20 cellular contexts compared by ENCODE assay signal in the genomic region with DNA sequence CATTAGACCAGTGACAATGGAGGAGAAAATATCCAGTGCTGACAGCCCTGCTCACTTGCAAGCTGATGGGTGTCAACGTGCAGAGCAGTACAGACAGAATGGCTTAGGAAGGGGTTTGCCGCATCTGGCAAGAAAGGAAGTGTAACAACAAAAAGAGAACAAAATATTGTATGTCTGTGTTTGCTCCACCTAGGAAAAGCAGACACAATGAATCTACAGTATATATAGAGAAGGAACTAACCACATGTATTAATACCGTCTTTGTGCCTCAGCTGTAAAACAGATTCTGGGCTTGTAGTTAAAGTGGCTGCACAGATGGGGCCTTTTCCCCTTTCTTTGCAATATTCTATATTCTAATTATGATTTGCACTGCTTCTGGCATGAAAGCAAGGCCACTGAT.
A peak's percentile ranks its signal among the peaks of the same experiment; 100 is the strongest.
DNase-seq lines count a peak whose midpoint lies in the region; ATAC-seq and TF ChIP-seq lines count a peak whose summit lies in the region.
"Had no signal": no experiment of that assay in that cellular context is flagged by ENCODE, and none has a peak within 500 bp of the region (broad histone marks: within the 10 kb centered on the region; RNA-seq: fewer than 3 reads in every experiment).

No MANE protein-coding gene starts in this region.

- no peak for TF ChIP-seq CTCF in right atrium auricular region (IDR thresholded peaks at IDR 0.05)
- no peak for TF ChIP-seq CTCF in Loucy (conservative IDR thresholded peaks at IDR 0.05; ENCODE audit: low read length)
- TF ChIP-seq CTCF in GM10248 (IDR thresholded peaks at IDR 0.05; ENCODE audit: control extremely low read depth, extremely low read depth, low read depth, missing control alignments), result no peak

- no peaks in the 10 kb centered on the region for H3K79me2 ChIP-seq in Loucy (ENCODE audit: insufficient read depth, low read length)

- no peaks in the 10 kb centered on the region for H3K27me3 Mint-ChIP-seq in effector memory CD8-positive, alpha-beta T cell
- H3K27me3 Mint-ChIP-seq: B cell; CD4-positive, CD25-positive, alpha-beta regulatory T cell had no signal

- H3F3A ChIP-seq in Loucy (ENCODE audit: low read depth), result no peaks in the 10 kb centered on the region

- no peak overlapping the region for H3K27ac Mint-ChIP-seq in effector memory CD8-positive, alpha-beta T cell
- H3K27ac Mint-ChIP-seq: B cell; CD4-positive, CD25-positive, alpha-beta regulatory T cell; CD8-positive, alpha-beta T cell had no signal

- CTCF ChIA-PET in GM10248 (lab: Yijun Ruan, JAX), result interaction anchor here (1.0 kb wide), 1 partner anchor 9 kb away, joined by 3 read pairs; no protein-coding TSS in a partner anchor

- no peak overlapping the region for H3K27ac ChIP-seq in right atrium auricular region
- H3K27ac ChIP-seq: 22Rv1, BLaER1, C4-2B had no signal

- no peaks in the 10 kb centered on the region for H3K9me3 Mint-ChIP-seq in effector memory CD8-positive, alpha-beta T cell
- H3K9me3 Mint-ChIP-seq: CD8-positive, alpha-beta T cell had no signal

- no peak overlapping the region for H3K4me3 Mint-ChIP-seq in effector memory CD8-positive, alpha-beta T cell
- H3K4me3 Mint-ChIP-seq: B cell; CD4-positive, CD25-positive, alpha-beta regulatory T cell; CD8-positive, alpha-beta T cell had no signal

- peak; percentile 16 for ATAC-seq in Right ventricle myocardium inferior
- ATAC-seq in effector memory CD8-positive, alpha-beta T cell (replicated peaks), result no peak
- ATAC-seq: CD8-positive, alpha-beta T cell had no signal

- H3K36me3 ChIP-seq in right atrium auricular region (no peaks in the 10 kb centered on the region), Loucy (ENCODE audit: insufficient read depth, low read length) (no peaks in the 10 kb centered on the region)
- H3K36me3 ChIP-seq: BLaER1 had no signal

- H3K36me3 Mint-ChIP-seq in effector memory CD8-positive, alpha-beta T cell (ENCODE audit: insufficient read depth), result no peaks in the 10 kb centered on the region
- H3K36me3 Mint-ChIP-seq: CD4-positive, CD25-positive, alpha-beta regulatory T cell; CD8-positive, alpha-beta T cell had no signal

- H3K4me1 ChIP-seq in right atrium auricular region, result no peaks in the 10 kb centered on the region
- peaks cover 8% of the 10 kb centered on the region for H3K4me1 ChIP-seq in Loucy (ENCODE audit: insufficient read depth, low read length, poor library complexity, severe bottlenecking)
- H3K4me1 ChIP-seq: BLaER1 had no signal

- DNase-seq in Right ventricle myocardium inferior (ENCODE audit: missing footprints), result no peak
- DNase-seq in right atrium auricular region (ENCODE audit: low spot score), result no peak
- peak; percentile 1 for DNase-seq in UCSD-AML1 (lab: John Stamatoyannopoulos, UW; ENCODE audit: unreplicated experiment)
- DNase-seq in retina, result peak; percentile 28
- no peak for DNase-seq in effector memory CD8-positive, alpha-beta T cell
- no peak for DNase-seq in GM10248 (ENCODE audit: extremely low spot score)
- no peak for DNase-seq in LoVo (ENCODE audit: low spot score)
- DNase-seq: CD4-positive, CD25-positive, alpha-beta regulatory T cell; CD8-positive, alpha-beta T cell; DMS 273 treated with DMSO at 0.1 percent for 48 hours; DMS79; EL; GDM1; H7; HCEC 1CT had no signal

- intact Hi-C loops in Right ventricle myocardium inferior (cut with DNase I), result no loop called here

- H2AFZ ChIP-seq in Loucy (ENCODE audit: low read length), result peak overlapping the region; percentile 39; the same call in 1 of the 2 replicates

- H3K9me2 ChIP-seq in Loucy (replicated peaks; ENCODE audit: low read depth, low read length), result no peaks in the 10 kb centered on the region

- H3K4me3 ChIP-seq in right atrium auricular region (no peak overlapping the region), Loucy (ENCODE audit: low read length, poor library complexity, severe bottlenecking) (no peak overlapping the region)
- H3K4me3 ChIP-seq: BLaER1 had no signal

- H4K20me1 ChIP-seq in Loucy (ENCODE audit: insufficient read depth, low read length, poor library complexity, severe bottlenecking), result no peaks in the 10 kb centered on the region
- H4K20me1 ChIP-seq: BLaER1 had no signal

- H3K9me3 ChIP-seq in right atrium auricular region (no peaks in the 10 kb centered on the region), Loucy (ENCODE audit: insufficient read depth, low read depth, low read length) (no peaks in the 10 kb centered on the region)
- H3K9me3 ChIP-seq: BLaER1 had no signal

- no peak overlapping the region for H3K9ac ChIP-seq in Loucy (ENCODE audit: low read depth, low read length, poor library complexity, severe bottlenecking)
- H3K9ac ChIP-seq: BLaER1 had no signal

- POLR2A ChIA-PET in GM10248 (lab: Yijun Ruan, JAX), result no interaction called here

- H3K27me3 ChIP-seq in right atrium auricular region (no peaks in the 10 kb centered on the region), Loucy (ENCODE audit: insufficient read depth, low read length, poor library complexity, severe bottlenecking) (no peaks in the 10 kb centered on the region)
- H3K27me3 ChIP-seq: BLaER1 had no signal

- no peak overlapping the region for H3K4me2 ChIP-seq in Loucy (ENCODE audit: low read depth, low read length, poor library complexity, severe bottlenecking)
- H3K4me2 ChIP-seq: BLaER1 had no signal

- H3K4me1 Mint-ChIP-seq in effector memory CD8-positive, alpha-beta T cell (ENCODE audit: low read depth in 2 of 2), result no peaks in the 10 kb centered on the region
- H3K4me1 Mint-ChIP-seq: B cell; CD4-positive, CD25-positive, alpha-beta regulatory T cell had no signal

Comparison
In these comparisons a context has a peak if more than half of its experiments do, and no peak if none do; other contexts are left out.
1. DNase-seq: peak in UCSD-AML1 (single experiment) and retina (single experiment); none in Right ventricle myocardium inferior (single experiment), right atrium auricular region (single experiment), effector memory CD8-positive, alpha-beta T cell (0 of 3), GM10248 (single experiment) and LoVo (single experiment).